Comparison of ENCODE assay signal across 27 cellular contexts in genomic region chr10:44424953-44425352, GRCh38. TPM values are rescaled to one million over a fixed set of nuclear protein-coding genes. Genes with fewer than 3 reads are reported as not detected.
"Had no signal": no experiment of that assay in that cellular context is flagged by ENCODE, and none has a peak within 500 bp of the region (broad histone marks: within the 10 kb centered on the region; RNA-seq: fewer than 3 reads in every experiment).

No MANE protein-coding gene starts in this region.

- H3K36me3 Mint-ChIP-seq: immature natural killer cell; naive thymus-derived CD8-positive, alpha-beta T cell; stimulated activated effector memory CD8-positive, alpha-beta T cell treated with anti-CD3 and anti-CD28 coated beads, Interleukin-12 subunit alpha, Interleukin-12 subunit beta, amount 100 ng/mL, for 72 hours had no signal

- H3K27me3 ChIP-seq: esophagus muscularis mucosa, pancreas, right lobe of liver, testis, tibial nerve, upper lobe of right lung, vagina had no signal

- H3K27ac Mint-ChIP-seq: immature natural killer cell; naive thymus-derived CD8-positive, alpha-beta T cell; stimulated activated effector memory CD8-positive, alpha-beta T cell treated with anti-CD3 and anti-CD28 coated beads, Interleukin-12 subunit alpha, Interleukin-12 subunit beta, amount 100 ng/mL, for 72 hours had no signal

- H3K27me3 Mint-ChIP-seq: naive thymus-derived CD8-positive, alpha-beta T cell had no signal

- ATAC-seq: left lobe of liver; naive thymus-derived CD8-positive, alpha-beta T cell; pancreas; right lobe of liver; stimulated activated effector memory CD8-positive, alpha-beta T cell treated with anti-CD3 and anti-CD28 coated beads, Interleukin-12 subunit alpha, Interleukin-12 subunit beta, amount 100 ng/mL, for 72 hours; stimulated activated naive CD8-positive, alpha-beta T cell treated with anti-CD3 and anti-CD28 coated beads, Interleukin-15, Interleukin-2, amounts not matched to agents 100 U/mL and 50 U/mL, for 24 hours; upper lobe of right lung had no signal

- DNase-seq: dermis blood vessel endothelial cell; effector memory CD4-positive, alpha-beta T cell; foreskin melanocyte; glutamatergic neuron; hypothalamus; immature natural killer cell; mesenchymal stem cell; midbrain; naive thymus-derived CD8-positive, alpha-beta T cell; occipital lobe; pancreas; retina; right lobe of liver; stimulated activated CD4-positive, alpha-beta T cell treated with anti-CD3 and anti-CD28 coated beads, Interleukin-12 subunit alpha, Interleukin-12 subunit beta, amount 100 ng/mL, for 4 hours; stimulated activated CD4-positive, alpha-beta T cell treated with anti-CD3 and anti-CD28 coated beads, Interleukin-2, amount 100 ng/mL, for 24 hours; stimulated activated CD4-positive, alpha-beta T cell treated with anti-CD3 and anti-CD28 coated beads, Interleukin-4, amount 100 ng/mL, for 24 hours; stimulated activated naive CD8-positive, alpha-beta T cell treated with anti-CD3 and anti-CD28 coated beads, Interleukin-15, Interleukin-2, amounts not matched to agents 100 U/mL and 50 U/mL, for 24 hours; substantia nigra; testis had no signal

- H3K9me3 Mint-ChIP-seq: immature natural killer cell; stimulated activated effector memory CD8-positive, alpha-beta T cell treated with anti-CD3 and anti-CD28 coated beads, Interleukin-12 subunit alpha, Interleukin-12 subunit beta, amount 100 ng/mL, for 72 hours had no signal

- H3K27ac ChIP-seq: coronary artery, esophagus muscularis mucosa, pancreas, right lobe of liver, testis, tibial nerve, upper lobe of right lung, vagina had no signal

- H3K4me1 Mint-ChIP-seq: stimulated activated effector memory CD8-positive, alpha-beta T cell treated with anti-CD3 and anti-CD28 coated beads, Interleukin-12 subunit alpha, Interleukin-12 subunit beta, amount 100 ng/mL, for 72 hours had no signal

- H3K4me2 ChIP-seq: smooth muscle cell had no signal

- H3K36me3 ChIP-seq: esophagus muscularis mucosa, pancreas, right lobe of liver, tibial nerve, upper lobe of right lung, vagina had no signal

- H3K9me3 ChIP-seq: pancreas, right lobe of liver, testis, vagina had no signal

- H3K4me3 ChIP-seq: coronary artery, esophagus muscularis mucosa, pancreas, right lobe of liver, smooth muscle cell, testis, tibial nerve, upper lobe of right lung, vagina had no signal

- H3K4me1 ChIP-seq: esophagus muscularis mucosa, right lobe of liver, testis, tibial nerve, upper lobe of right lung, vagina had no signal

- H3K4me3 Mint-ChIP-seq: immature natural killer cell; naive thymus-derived CD8-positive, alpha-beta T cell; stimulated activated effector memory CD8-positive, alpha-beta T cell treated with anti-CD3 and anti-CD28 coated beads, Interleukin-12 subunit alpha, Interleukin-12 subunit beta, amount 100 ng/mL, for 72 hours had no signal

RNA-seq across cellular contexts. Expression of gene CXCL12, which starts 40.1 kb away (rescaled TPM):
- total RNA-seq: naive thymus-derived CD8-positive, alpha-beta T cell had no signal
